7 cellular contexts compared by ENCODE assay signal in genomic region chr13:101416181-101417042, GRCh38. TPM values are rescaled to one million over a fixed set of nuclear protein-coding genes. Genes with fewer than 3 reads are reported as not detected.
A peak's percentile ranks its signal among the peaks of the same experiment; 100 is the strongest.
DNase-seq lines count a peak whose midpoint lies in the region; ATAC-seq and TF ChIP-seq lines count a peak whose summit lies in the region.

Gene NALCN, minus strand, starts transcription at chr13:101416508. Its CDS starts 17,382 bp downstream, at chr13:101399126.

- TF ChIP-seq CTCF in epithelial cell of proximal tubule (conservative IDR thresholded peaks at IDR 0.05; ENCODE audit: low read depth, low read length): no peak

- ATAC-seq in GM21390 (IDR thresholded peaks at IDR 0.05; ENCODE audit: unreplicated experiment): peak; percentile 44
- ATAC-seq in HG03045 (IDR thresholded peaks at IDR 0.05; ENCODE audit: unreplicated experiment): no peak

- peak within 1 kb of the TSS; percentile 59 for H3K4me3 ChIP-seq in epithelial cell of proximal tubule (ENCODE audit: low read depth, low read length)

- DNase-seq in NCI-H748 (lab: John Stamatoyannopoulos, UW; ENCODE audit: unreplicated experiment): peak; percentile 68
- DNase-seq in epithelial cell of proximal tubule (ENCODE audit: low read depth): no peak
- DNase-seq in myocyte (ENCODE audit: low read depth): peak; percentile 52
- DNase-seq in stimulated activated naive CD4-positive, alpha-beta T cell (lab: John Stamatoyannopoulos, UW): no peak
- no peak for DNase-seq in stimulated activated CD4-positive, alpha-beta T cell treated with anti-CD3 and anti-CD28 coated beads, Interleukin-4, amount 100 ng/mL, for 24 hours

RNA-seq across cellular contexts. Expression of gene NALCN, which starts in this region (rescaled TPM):
- total RNA-seq in epithelial cell of proximal tubule (0.35 and 3.8 TPM in 2 replicates), myocyte (2.7 and 5.9 TPM in 2 replicates)
- polyA plus RNA-seq in myocyte (2012): 9.5 TPM

Comparison
In these comparisons a context has a peak if more than half of its experiments do, and no peak if none do; other contexts are left out.
1. DNase-seq: peak in NCI-H748 (single experiment) and myocyte (single experiment); none in epithelial cell of proximal tubule (single experiment), stimulated activated naive CD4-positive, alpha-beta T cell (0 of 6) and stimulated activated CD4-positive, alpha-beta T cell treated with anti-CD3 and anti-CD28 coated beads, Interleukin-4, amount 100 ng/mL, for 24 hours (single experiment).